Comparison of ENCODE assay signal across 24 cellular contexts in the genomic region with DNA sequence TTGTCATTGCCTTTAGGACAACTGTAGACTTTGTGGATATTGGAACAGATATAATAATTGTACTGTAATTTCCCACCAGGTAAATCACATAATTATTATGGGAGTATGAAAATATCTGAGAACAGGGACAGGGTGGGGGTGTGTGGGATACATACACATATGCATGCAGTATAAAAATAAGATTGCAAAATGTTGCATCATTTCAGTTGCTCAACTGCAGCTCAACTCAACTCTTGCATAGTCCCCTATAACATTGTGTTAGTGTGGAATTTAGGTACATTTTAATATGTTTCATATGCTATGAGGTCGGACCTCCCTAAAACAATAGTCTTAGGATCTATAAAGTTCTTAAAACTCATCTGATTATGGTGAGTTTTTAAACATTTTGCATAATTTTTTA.
DNase-seq lines count a peak whose midpoint lies in the region; TF ChIP-seq lines count a peak whose summit lies in the region.
"Had no signal": no experiment of that assay in that cellular context is flagged by ENCODE, and none has a peak within 500 bp of the region (broad histone marks: within the 10 kb centered on the region; RNA-seq: fewer than 3 reads in every experiment).

No MANE protein-coding gene starts in this region.

- H3K27me3 Mint-ChIP-seq in CD14-positive monocyte (ENCODE audit: low read depth in 3 of 3) (no peaks in the 10 kb centered on the region), type B pancreatic cell (peaks cover 3% of the 10 kb centered on the region)
- H3K27me3 Mint-ChIP-seq: activated naive CD8-positive, alpha-beta T cell treated with anti-CD3 and anti-CD28 coated beads for 36 hours; brain; progenitor cell of endocrine pancreas had no signal

- H3K4me3 ChIP-seq in SK-N-MC (no peak overlapping the region), fibroblast of mammary gland (ENCODE audit: control insufficient read depth, low read depth, low read length) (no peak overlapping the region), BE2C (ENCODE audit: low read depth, low read length) (no peak overlapping the region)
- H3K4me3 ChIP-seq: gastroesophageal sphincter, Peyer's patch, upper lobe of right lung had no signal

- H3K36me3 ChIP-seq in SK-N-MC (ENCODE audit: insufficient read depth, low read length) (no peaks in the 10 kb centered on the region), BE2C (no peaks in the 10 kb centered on the region)
- H3K36me3 ChIP-seq: gastroesophageal sphincter, Peyer's patch, upper lobe of right lung had no signal

- no peak overlapping the region for H3K4me3 Mint-ChIP-seq in CD14-positive monocyte
- H3K4me3 Mint-ChIP-seq in type B pancreatic cell = no peak overlapping the region
- H3K4me3 Mint-ChIP-seq: activated naive CD8-positive, alpha-beta T cell treated with anti-CD3 and anti-CD28 coated beads for 36 hours; brain; neural crest cell had no signal

- H3K4me1 ChIP-seq in BE2C = peaks cover 4% of the 10 kb centered on the region; the same call in 1 of the 2 replicates
- H3K4me1 ChIP-seq: gastroesophageal sphincter, Peyer's patch, upper lobe of right lung had no signal

- intact Hi-C loops in CD14-positive monocyte (cut with micrococcal nuclease) = no loop called here

- peak; percentile 8 for DNase-seq in NOMO-1 treated with DMSO at 0.1 percent for 48 hours (lab: John Stamatoyannopoulos, UW; ENCODE audit: unreplicated experiment)
- DNase-seq in NOMO-1 treated with dmso at 0.1 percent for 144 hours (lab: John Stamatoyannopoulos, UW; ENCODE audit: unreplicated experiment) = no peak
- DNase-seq in SK-N-MC (ENCODE audit: low read depth, low spot score) = peak; percentile 66
- DNase-seq in fibroblast of mammary gland (ENCODE audit: low read depth) = peak; percentile 57
- no peak for DNase-seq in BE2C
- no peak for DNase-seq in CD1c-positive myeloid dendritic cell (ENCODE audit: extremely low spot score)
- no peak for DNase-seq in CD14-positive monocyte (ENCODE audit: low spot score)
- no peak for DNase-seq in type B pancreatic cell (ENCODE audit: extremely low spot score, unreplicated experiment)
- DNase-seq: activated naive CD8-positive, alpha-beta T cell treated with anti-CD3 and anti-CD28 coated beads for 36 hours; C1 segment of cervical spinal cord; cortex of kidney; H7; left cardiac atrium; NCI-H2171 treated with DMSO at 0.1 percent for 48 hours; NCI-H774; Peyer's patch; stimulated activated CD4-positive, alpha-beta T cell treated with anti-CD3 and anti-CD28 coated beads, Interleukin-4, amount 100 ng/mL, for 24 hours; upper lobe of right lung had no signal

- no peak overlapping the region for H3K27ac Mint-ChIP-seq in CD14-positive monocyte
- no peak overlapping the region for H3K27ac Mint-ChIP-seq in type B pancreatic cell
- H3K27ac Mint-ChIP-seq: activated naive CD8-positive, alpha-beta T cell treated with anti-CD3 and anti-CD28 coated beads for 36 hours; progenitor cell of endocrine pancreas had no signal

- H3K27me3 ChIP-seq in BE2C = no peaks in the 10 kb centered on the region
- H3K27me3 ChIP-seq: gastroesophageal sphincter, Peyer's patch, upper lobe of right lung had no signal

- TF ChIP-seq CTCF in fibroblast of mammary gland (conservative IDR thresholded peaks at IDR 0.05; ENCODE audit: control insufficient read depth, insufficient read depth, low read depth, low read length) = no peak
- TF ChIP-seq CTCF in BE2C (IDR thresholded peaks at IDR 0.05; ENCODE audit: low read depth, low read length) = no peak
- no peak for TF ChIP-seq CTCF in CD14-positive monocyte (IDR thresholded peaks at IDR 0.05)
- TF ChIP-seq CTCF in type B pancreatic cell (conservative IDR thresholded peaks at IDR 0.05) = no peak

- H3K9me3 Mint-ChIP-seq in CD14-positive monocyte (peaks cover 2 to 14% (median 3%) of the 10 kb centered on the region in 7 donors), type B pancreatic cell (peaks cover 13% of the 10 kb centered on the region)

- H3K36me3 Mint-ChIP-seq in CD14-positive monocyte (no peaks in the 10 kb centered on the region), type B pancreatic cell (peaks cover 8% of the 10 kb centered on the region)
- H3K36me3 Mint-ChIP-seq: activated naive CD8-positive, alpha-beta T cell treated with anti-CD3 and anti-CD28 coated beads for 36 hours; brain had no signal

- H3K4me1 Mint-ChIP-seq in CD14-positive monocyte (no peaks in the 10 kb centered on the region), type B pancreatic cell (ENCODE audit: unreplicated experiment) (peaks cover 20% of the 10 kb centered on the region)
- H3K4me1 Mint-ChIP-seq: activated naive CD8-positive, alpha-beta T cell treated with anti-CD3 and anti-CD28 coated beads for 36 hours had no signal

- peak overlapping the region; percentile 80 for H3K27ac ChIP-seq in SK-N-MC
- H3K27ac ChIP-seq: gastroesophageal sphincter, HL-60, KMS-11, Peyer's patch, upper lobe of right lung had no signal

- peak overlapping the region; percentile 23 for H3K9ac ChIP-seq in SK-N-MC (ENCODE audit: insufficient read length)
- H3K9ac ChIP-seq: KMS-11 had no signal

- H3K9me3 ChIP-seq in SK-N-MC (ENCODE audit: low read depth, low read length) = no peaks in the 10 kb centered on the region
- no peaks in the 10 kb centered on the region; the same call in 1 of the 2 replicates for H3K9me3 ChIP-seq in BE2C
- H3K9me3 ChIP-seq: gastroesophageal sphincter, Peyer's patch, upper lobe of right lung had no signal

Comparison
In these comparisons a context has a peak if more than half of its experiments do, and no peak if none do; other contexts are left out.
1. DNase-seq: peak in NOMO-1 treated with DMSO at 0.1 percent for 48 hours (single experiment), SK-N-MC (single experiment) and fibroblast of mammary gland (single experiment); none in NOMO-1 treated with dmso at 0.1 percent for 144 hours (single experiment), BE2C (single experiment), CD1c-positive myeloid dendritic cell (single experiment), CD14-positive monocyte (single experiment) and type B pancreatic cell (single experiment).